In genomic region chr21:42892582-42892930, GRCh38 we compare ENCODE assay signal across 8 cellular contexts. TPM values are rescaled to one million over a fixed set of nuclear protein-coding genes. Genes with fewer than 3 reads are reported as not detected.
DNase-seq lines count a peak whose midpoint lies in the region; ATAC-seq, FAIRE-seq and TF ChIP-seq lines count a peak whose summit lies in the region.

No MANE protein-coding gene starts in this region.

- no peaks in the 10 kb centered on the region for H3K9me3 Mint-ChIP-seq in mesothelial cell of epicardium

- peak overlapping the region; percentile 79 for H2BK5ac ChIP-seq in IMR-90 (ENCODE audit: low read depth, low read length, poor library complexity, severe bottlenecking)

- H3K36me3 ChIP-seq in IMR-90 (ENCODE audit: control insufficient read depth, insufficient read depth, low read length) (peaks cover 4% of the 10 kb centered on the region; the same call in 1 of the 2 replicates), bronchial epithelial cell (ENCODE audit: control insufficient read depth, insufficient read depth, low read length) (peaks cover 4% of the 10 kb centered on the region)

- in situ Hi-C loops in IMR-90 (cut with MboI; ENCODE audit: low sequenced_read_pairs) = no loop called here

- H4K5ac ChIP-seq in IMR-90 (ENCODE audit: low read depth, low read length) = peak overlapping the region; percentile 90

- H3K9me3 ChIP-seq in IMR-90 (ENCODE audit: control insufficient read depth, insufficient read depth, low read length) = no peaks in the 10 kb centered on the region

- H4K91ac ChIP-seq in IMR-90 (ENCODE audit: insufficient read depth, low read depth, low read length) = peak overlapping the region; percentile 87

- peak overlapping the region; percentile 74 for H2AK5ac ChIP-seq in IMR-90 (ENCODE audit: low read depth, low read length)

- intact Hi-C loops in IMR-90 (cut with micrococcal nuclease) = no loop called here

- H3K27me3 Mint-ChIP-seq in mesothelial cell of epicardium (ENCODE audit: low read depth) = no peaks in the 10 kb centered on the region

- H2BK15ac ChIP-seq in IMR-90 (ENCODE audit: low read depth, low read length) = no peak overlapping the region; the same call in 2 of the 3 replicates

- no TSS peak for BruUV-seq in IMR-90 (replicated peaks; lab: Mats Ljungman, UMichigan)

- TF ChIP-seq CTCF in GM12864 (IDR thresholded peaks at IDR 0.05; ENCODE audit: low read depth, low read length, missing control alignments) (no peak), IMR-90 (conservative IDR thresholded peaks at IDR 0.05; ENCODE audit: low read depth, low read length) (no peak), bronchial epithelial cell (IDR thresholded peaks at IDR 0.05; ENCODE audit: insufficient read depth, low read length, severe bottlenecking) (no peak), mesothelial cell of epicardium (IDR thresholded peaks at IDR 0.05; ENCODE audit: unreplicated experiment) (no peak)

- peaks cover 4% of the 10 kb centered on the region for H3K4me1 ChIP-seq in IMR-90 (ENCODE audit: control insufficient read depth, insufficient read depth, low read length)

- H2BK20ac ChIP-seq in IMR-90 (ENCODE audit: low read depth, low read length) = no peak overlapping the region

- H3K14ac ChIP-seq in IMR-90 (replicated peaks; ENCODE audit: low read depth, low read length) = peak overlapping the region; percentile 68

- no peak for FAIRE-seq in bronchial epithelial cell (lab: Jason Lieb, UNC)

- H3K4ac ChIP-seq in IMR-90 (ENCODE audit: low read depth, low read length) = peak overlapping the region; percentile 77

- ATAC-seq in IMR-90 (ENCODE audit: low read depth) (peak; percentile 31), GM19397 (IDR thresholded peaks at IDR 0.05; ENCODE audit: unreplicated experiment) (no peak), HG03442 (IDR thresholded peaks at IDR 0.05; ENCODE audit: unreplicated experiment) (no peak)

- peak overlapping the region; percentile 47 for H3K18ac ChIP-seq in IMR-90 (ENCODE audit: low read depth, low read length)

- POLR2A ChIA-PET in IMR-90 (lab: Charles Lee; ENCODE audit: unreplicated experiment) = no interaction called here

- no CpG with 5 or more reads among the region's 18 CpGs for WGBS in IMR-90 (ENCODE audit: extremely low coverage in 2 of 2, insufficient read length in 1 of 2), 2 experiments

- peak overlapping the region; percentile 41 for H2BK120ac ChIP-seq in IMR-90 (ENCODE audit: low read depth, low read length)

- peak overlapping the region; percentile 97 for H2AFZ ChIP-seq in IMR-90 (replicated peaks; ENCODE audit: low read length, poor library complexity)

- TF ChIP-seq RAD21 in IMR-90 (IDR thresholded peaks at IDR 0.05; ENCODE audit: low read length) = no peak

- peaks cover 6% of the 10 kb centered on the region for H3K4me1 Mint-ChIP-seq in mesothelial cell of epicardium

- H3K27me3 ChIP-seq in IMR-90 (ENCODE audit: control insufficient read depth, insufficient read depth, low read length) (no peaks in the 10 kb centered on the region), bronchial epithelial cell (ENCODE audit: control insufficient read depth, insufficient read depth, low read length) (no peaks in the 10 kb centered on the region)

- H4K20me1 ChIP-seq in IMR-90 (ENCODE audit: insufficient read depth, low read length) = peaks cover 6% of the 10 kb centered on the region

- peak overlapping the region; percentile 83 for H3K4me3 ChIP-seq in GM12864 (ENCODE audit: low read depth, low read length)
- peak overlapping the region; percentile 69 for H3K4me3 ChIP-seq in IMR-90 (ENCODE audit: insufficient read depth, low read depth, low read length)
- peak overlapping the region; percentile 77 for H3K4me3 ChIP-seq in bronchial epithelial cell (ENCODE audit: low read depth, low read length)

- peak overlapping the region; percentile 84 for H2AK9ac ChIP-seq in IMR-90 (replicated peaks; ENCODE audit: low read depth, low read length, poor library complexity)

- peaks cover 12 to 25% of the 10 kb centered on the region in 2 experiments for H3K79me1 ChIP-seq in IMR-90 (ENCODE audit: low read depth in 1 of 2, low read length in 2 of 2)

- peak overlapping the region; percentile 82 for H3K4me3 Mint-ChIP-seq in mesothelial cell of epicardium

- peak overlapping the region; percentile 61 for H3K56ac ChIP-seq in IMR-90 (ENCODE audit: extremely low read depth, insufficient read depth, low read length)

- H3K23ac ChIP-seq in IMR-90 (ENCODE audit: low read depth, low read length) = peak overlapping the region; percentile 57

- H3K4me2 ChIP-seq in IMR-90 (ENCODE audit: low read depth, low read length) = peak overlapping the region; percentile 95

- H3K27ac ChIP-seq in IMR-90 (ENCODE audit: insufficient read depth, low read length) = peak overlapping the region; percentile 71

- peak overlapping the region; percentile 93 to 97 for H4K8ac ChIP-seq in IMR-90 (ENCODE audit: low read depth in 2 of 2, low read length in 2 of 2)

- peak overlapping the region; percentile 84 for H3K9ac ChIP-seq in IMR-90 (ENCODE audit: low read depth, low read length)

- DNase-seq in GM12864 (ENCODE audit: low read depth) = no peak
- DNase-seq in IMR-90 = no peak
- DNase-seq in bronchial epithelial cell (ENCODE audit: low read depth) = no peak
- DNase-seq in mesothelial cell of epicardium (ENCODE audit: low spot score in 2 of 2, unreplicated experiment in 2 of 2) = no peak
- DNase-seq in DMS114 treated with DMSO at 0.1 percent for 48 hours (lab: John Stamatoyannopoulos, UW; ENCODE audit: unreplicated experiment) = no peak
- no peak for DNase-seq in stimulated activated CD4-positive, alpha-beta T cell treated with anti-CD3 and anti-CD28 coated beads, Interleukin-12 subunit alpha, Interleukin-12 subunit beta, amount 100 ng/mL, for 4 hours

- peak overlapping the region; percentile 97 for H3K27ac Mint-ChIP-seq in mesothelial cell of epicardium

- peaks cover 6% of the 10 kb centered on the region for H3K36me3 Mint-ChIP-seq in mesothelial cell of epicardium

- dilution Hi-C loops in IMR-90 (cut with HindIII; ENCODE audit: low sequenced_read_pairs, unreplicated experiment) = no loop called here

- TF ChIP-seq POLR2A in IMR-90 (IDR thresholded peaks at IDR 0.05; ENCODE audit: low read depth, low read length) = no peak

- H3K9me1 ChIP-seq in IMR-90 (ENCODE audit: insufficient read depth, low read length) = peaks cover 5% of the 10 kb centered on the region; the same call in 1 of the 2 replicates

- CTCF ChIA-PET in IMR-90 (lab: Yijun Ruan, JAX) = interaction anchor here (1.1 kb wide), 1 partner anchor 22 kb away, joined by 3 read pairs; no protein-coding TSS in a partner anchor

TF ChIP-seq in IMR-90, 13 proteins besides CTCF, POLR2A, EP300 and RAD21:
- TF ChIP-seq CHD1 (IDR thresholded peaks at IDR 0.05; ENCODE audit: low read depth, low read length) = no peak

RNA-seq across cellular contexts. Expression of gene NDUFV3, which starts 0.6 kb away (rescaled TPM):
- total RNA-seq in IMR-90 (2012; rRNA removed) (55.6 and 62.5 TPM in 2 replicates), bronchial epithelial cell (29.7 and 44.2 TPM in 2 replicates), mesothelial cell of epicardium (34.1 to 36.7 TPM (median 34.4 TPM) in 3 replicates)
- 38.5 and 44.1 TPM in 2 replicates for polyA plus RNA-seq in IMR-90 (2012; rRNA removed)
- 23.1 and 23.3 TPM in 2 replicates for polyA plus RNA-seq in IMR-90 (2012; cell fraction: cytosol; rRNA removed)
- polyA plus RNA-seq in IMR-90 (2012; cell fraction: nucleus; rRNA removed; ENCODE audit: low replicate concordance) = 16.8 and 24.6 TPM in 2 replicates

RNA-seq across cellular contexts. Expression of gene WDR4, which starts 13.2 kb away (rescaled TPM):
- total RNA-seq in IMR-90 (2012; rRNA removed) = 8.6 and 11.3 TPM in 2 replicates
- 20.2 and 20.8 TPM in 2 replicates for polyA plus RNA-seq in IMR-90 (2012; rRNA removed)
- 15.7 and 21.6 TPM in 2 replicates for polyA plus RNA-seq in IMR-90 (2012; cell fraction: cytosol; rRNA removed)
- polyA plus RNA-seq in IMR-90 (2012; cell fraction: nucleus; rRNA removed; ENCODE audit: low replicate concordance) = 19.5 and 32.3 TPM in 2 replicates
- total RNA-seq in bronchial epithelial cell = 16.3 and 28.4 TPM in 2 replicates
- 19.9 to 21.7 TPM (median 19.9 TPM) in 3 replicates for total RNA-seq in mesothelial cell of epicardium

RNA-seq across cellular contexts. Expression of gene ERVH48-1, which starts 32.9 kb away (rescaled TPM):
- total RNA-seq in IMR-90 (2012; rRNA removed) = under 0.01 TPM in 1 of 2 replicates, not detected in the other
- polyA plus RNA-seq in IMR-90 (2012; rRNA removed) = not detected in 2 replicates
- polyA plus RNA-seq in IMR-90 (2012; cell fraction: cytosol; rRNA removed) = not detected in 2 replicates
- 0.06 TPM in 1 of 2 replicates, not detected in the other for polyA plus RNA-seq in IMR-90 (2012; cell fraction: nucleus; rRNA removed; ENCODE audit: low replicate concordance)
- total RNA-seq in bronchial epithelial cell = under 0.01 TPM in 1 of 2 replicates, not detected in the other
- 2.9 to 4.5 TPM (median 4.5 TPM) in 3 replicates for total RNA-seq in mesothelial cell of epicardium
